ENCODE assay signal across 12 cellular contexts in genomic region chr1:83818916-83819315, GRCh38.
DNase-seq lines count a peak whose midpoint lies in the region; ATAC-seq, FAIRE-seq and TF ChIP-seq lines count a peak whose summit lies in the region.
"Had no signal": no experiment of that assay in that cellular context is flagged by ENCODE, and none has a peak within 500 bp of the region (broad histone marks: within the 10 kb centered on the region; RNA-seq: fewer than 3 reads in every experiment).

No MANE protein-coding gene starts in this region.

- H2AFZ ChIP-seq in MM.1S (ENCODE audit: low read length): no peak overlapping the region

- H3K27ac ChIP-seq in kidney (ENCODE audit: low read depth in 2 of 2, low read length in 2 of 2): peak overlapping the region in 1 of 2 donors; percentile 33
- H3K27ac ChIP-seq in esophagus muscularis mucosa (replicated peaks in 1 of 4): no peak overlapping the region
- H3K27ac ChIP-seq in MM.1S (ENCODE audit: low read length): no peak overlapping the region
- H3K27ac ChIP-seq: uterus had no signal

- no peaks in the 10 kb centered on the region for H3K27me3 Mint-ChIP-seq in WTC11 (ENCODE audit: low read depth)
- H3K27me3 Mint-ChIP-seq: CD4-positive, CD25-positive, alpha-beta regulatory T cell had no signal

- DNase-seq in AG08395 (ENCODE audit: low spot score): peak; percentile 7
- peak; percentile 47 for DNase-seq in HT-29 (ENCODE audit: low spot score)
- no peak for DNase-seq in WTC11 (ENCODE audit: low spot score)
- DNase-seq in kidney: no peak
- DNase-seq in esophagus muscularis mucosa (ENCODE audit: extremely low spot score): no peak
- no peak for DNase-seq in MM.1S
- no peak for DNase-seq in occipital lobe (lab: John Stamatoyannopoulos, UW)
- DNase-seq: caudate nucleus; CD4-positive, CD25-positive, alpha-beta regulatory T cell; uterus had no signal

- intact Hi-C loops in kidney (cut with DNase I): no loop called here
- intact Hi-C loops in esophagus muscularis mucosa (cut with DNase I): no loop called here

- no peaks in the 10 kb centered on the region for H3K9me3 ChIP-seq in kidney (ENCODE audit: control insufficient read depth in 1 of 2, low read length in 2 of 2)
- no peaks in the 10 kb centered on the region for H3K9me3 ChIP-seq in esophagus muscularis mucosa
- no peaks in the 10 kb centered on the region for H3K9me3 ChIP-seq in MM.1S (replicated peaks; ENCODE audit: insufficient read depth, low read length)
- H3K9me3 ChIP-seq: uterus had no signal

- no peaks in the 10 kb centered on the region for H3K36me3 ChIP-seq in kidney (ENCODE audit: control insufficient read depth in 1 of 2, insufficient read depth in 2 of 2, low read length in 2 of 2)
- H3K36me3 ChIP-seq in esophagus muscularis mucosa: no peaks in the 10 kb centered on the region
- H3K36me3 ChIP-seq in MM.1S (replicated peaks; ENCODE audit: insufficient read depth, low read length): no peaks in the 10 kb centered on the region
- H3K36me3 ChIP-seq: uterus had no signal

- peaks cover 0 to 3% of the 10 kb centered on the region in 2 donors for H3K4me1 ChIP-seq in kidney (ENCODE audit: control insufficient read depth in 1 of 2, insufficient read depth in 1 of 2, low read depth in 1 of 2, low read length in 2 of 2)
- peaks cover 0 to 7% (median 3%) of the 10 kb centered on the region in 4 donors for H3K4me1 ChIP-seq in esophagus muscularis mucosa
- H3K4me1 ChIP-seq in MM.1S (ENCODE audit: low read length): no peaks in the 10 kb centered on the region
- H3K4me1 ChIP-seq: uterus had no signal

- no peaks in the 10 kb centered on the region for H4K20me1 ChIP-seq in MM.1S (ENCODE audit: insufficient read depth, low read length)

- CTCF ChIA-PET in WTC11 (lab: Charles Lee): no interaction called here

- H3K9me3 Mint-ChIP-seq in WTC11: peaks cover 23% of the 10 kb centered on the region

- H3K4me1 Mint-ChIP-seq in WTC11: no peaks in the 10 kb centered on the region
- H3K4me1 Mint-ChIP-seq: CD4-positive, CD25-positive, alpha-beta regulatory T cell had no signal

- TF ChIP-seq EP300 in esophagus muscularis mucosa (IDR thresholded peaks at IDR 0.05): no peak

- POLR2A ChIA-PET in WTC11 (lab: Charles Lee): no interaction called here

- H3K9ac ChIP-seq in kidney (ENCODE audit: low read length in 2 of 2): no peak overlapping the region
- H3K9ac ChIP-seq in MM.1S (ENCODE audit: low read length): no peak overlapping the region

- 83% methylated on average over 2 of the region's 2 CpGs for WGBS in esophagus muscularis mucosa

- H3K9me2 ChIP-seq in MM.1S (replicated peaks; ENCODE audit: insufficient read depth, low read length): no peaks in the 10 kb centered on the region

- no peak overlapping the region for H3K4me2 ChIP-seq in MM.1S (ENCODE audit: low read depth, low read length)

- H3K4me3 Mint-ChIP-seq in WTC11: no peak overlapping the region
- H3K4me3 Mint-ChIP-seq: CD4-positive, CD25-positive, alpha-beta regulatory T cell had no signal

- H3K36me3 Mint-ChIP-seq in WTC11: 0 out of 2 replicates have a peak, but pooled peaks cover 3% of the 10 kb centered on the region
- H3K36me3 Mint-ChIP-seq: CD4-positive, CD25-positive, alpha-beta regulatory T cell had no signal

- peak; percentile 3 for FAIRE-seq in kidney (lab: Jason Lieb, UNC)

- no peak for ATAC-seq in WTC11
- ATAC-seq in HG02870 (IDR thresholded peaks at IDR 0.05; ENCODE audit: unreplicated experiment): no peak
- ATAC-seq: SK-N-SH treated with all-trans-retinoic acid at 6 μM for 48 hours had no signal

- H3F3A ChIP-seq in MM.1S (ENCODE audit: insufficient read depth, low read length): no peaks in the 10 kb centered on the region

- TF ChIP-seq POLR2A in esophagus muscularis mucosa (IDR thresholded peaks at IDR 0.05; ENCODE audit: low read depth): no peak

- no peak overlapping the region for H3K4me3 ChIP-seq in kidney (ENCODE audit: low read length in 2 of 2)
- no peak overlapping the region for H3K4me3 ChIP-seq in esophagus muscularis mucosa
- H3K4me3 ChIP-seq in MM.1S (ENCODE audit: low read length): no peak overlapping the region
- H3K4me3 ChIP-seq: uterus had no signal

- TF ChIP-seq CTCF in WTC11 (IDR thresholded peaks at IDR 0.05): no peak
- TF ChIP-seq CTCF in kidney (IDR thresholded peaks at IDR 0.05; ENCODE audit: borderline replicate concordance, extremely low read depth, insufficient read depth): no peak
- no peak for TF ChIP-seq CTCF in esophagus muscularis mucosa (IDR thresholded peaks at IDR 0.05)
- TF ChIP-seq CTCF in MM.1S (IDR thresholded peaks at IDR 0.05; ENCODE audit: low read length): no peak

- no peaks in the 10 kb centered on the region for H3K79me2 ChIP-seq in MM.1S (ENCODE audit: low read length)

- H3K27ac Mint-ChIP-seq in WTC11: no peak overlapping the region
- H3K27ac Mint-ChIP-seq: CD4-positive, CD25-positive, alpha-beta regulatory T cell had no signal

- no peaks in the 10 kb centered on the region for H3K27me3 ChIP-seq in esophagus muscularis mucosa
- no peaks in the 10 kb centered on the region for H3K27me3 ChIP-seq in MM.1S (replicated peaks; ENCODE audit: insufficient read depth, low read length)
- H3K27me3 ChIP-seq: uterus had no signal

TF ChIP-seq in WTC11, 78 proteins besides CTCF, POLR2A, EP300 and RAD21:
- TF ChIP-seq ZSCAN18 (CRISPR knock-in tag; IDR thresholded peaks at IDR 0.05) (no peak), GABPB1 (CRISPR knock-in tag; IDR thresholded peaks at IDR 0.05) (peak; percentile 38; the same call in 1 of the 2 replicates)
TF ChIP-seq in WTC11: peak in this region for 1.

Comparison
In these comparisons a context has a peak if more than half of its experiments do, and no peak if none do; other contexts are left out.
1. DNase-seq: peak in AG08395 (single experiment) and HT-29 (single experiment); none in WTC11 (single experiment), kidney (single experiment), esophagus muscularis mucosa (single experiment), MM.1S (single experiment) and occipital lobe (single experiment).